Comparison of ENCODE assay signal across 17 cellular contexts in genomic region chr6:126066068-126067048, GRCh38.
DNase-seq lines count a peak whose midpoint lies in the region; ATAC-seq, FAIRE-seq and TF ChIP-seq lines count a peak whose summit lies in the region.
"Had no signal": no experiment of that assay in that cellular context is flagged by ENCODE, and none has a peak within 500 bp of the region (broad histone marks: within the 10 kb centered on the region; RNA-seq: fewer than 3 reads in every experiment).

No MANE protein-coding gene starts in this region.

- peaks cover 0 to 2% of the 10 kb centered on the region in 2 donors for H3K9me3 ChIP-seq in lung (ENCODE audit: control insufficient read depth in 2 of 2, insufficient read depth in 1 of 2, low read length in 1 of 2)
- H3K9me3 ChIP-seq in CD8-positive, alpha-beta memory T cell (ENCODE audit: low read length): no peaks in the 10 kb centered on the region
- no peaks in the 10 kb centered on the region for H3K9me3 ChIP-seq in sigmoid colon
- no peaks in the 10 kb centered on the region for H3K9me3 ChIP-seq in ascending aorta
- H3K9me3 ChIP-seq: BLaER1 had no signal

- no peaks in the 10 kb centered on the region for H3K36me3 ChIP-seq in bronchial epithelial cell (ENCODE audit: control insufficient read depth, insufficient read depth, low read length)
- H3K36me3 ChIP-seq in lung (ENCODE audit: control insufficient read depth in 2 of 2, insufficient read depth in 2 of 2, low read length in 2 of 2): peaks cover 0 to 3% of the 10 kb centered on the region in 2 donors
- no peaks in the 10 kb centered on the region for H3K36me3 ChIP-seq in CD8-positive, alpha-beta memory T cell (ENCODE audit: insufficient read depth, low read length)
- H3K36me3 ChIP-seq in sigmoid colon: peaks cover 0 to 8% (median 0%) of the 10 kb centered on the region in 4 donors
- no peaks in the 10 kb centered on the region for H3K36me3 ChIP-seq in ascending aorta
- H3K36me3 ChIP-seq: BLaER1 had no signal

- intact Hi-C loops in sigmoid colon (cut with DNase I) (no loop called here), ascending aorta (cut with DNase I) (no loop called here)

- H3K27ac Mint-ChIP-seq in CD8-positive, alpha-beta memory T cell: no peak overlapping the region

- 92 to 96% methylated on average over 12 of the region's 12 CpGs for WGBS in lung, 2 donors
- 93 to 96% methylated on average over 12 of the region's 12 CpGs for WGBS in sigmoid colon, 2 donors

- H3K4me1 ChIP-seq in lung (ENCODE audit: control insufficient read depth in 2 of 2, insufficient read depth in 2 of 2, low read length in 2 of 2) (peaks cover 0 to 2% of the 10 kb centered on the region in 2 donors), foreskin keratinocyte (no peaks in the 10 kb centered on the region), sigmoid colon (no peaks in the 10 kb centered on the region), ascending aorta (no peaks in the 10 kb centered on the region)
- H3K4me1 ChIP-seq in CD8-positive, alpha-beta memory T cell (ENCODE audit: insufficient read depth, low read length): no peaks in the 10 kb centered on the region

- no peaks in the 10 kb centered on the region for H3K27me3 ChIP-seq in bronchial epithelial cell (ENCODE audit: control insufficient read depth, insufficient read depth, low read length)
- H3K27me3 ChIP-seq in lung (ENCODE audit: control insufficient read depth, insufficient read depth): no peaks in the 10 kb centered on the region
- no peaks in the 10 kb centered on the region for H3K27me3 ChIP-seq in CD8-positive, alpha-beta memory T cell (ENCODE audit: insufficient read depth, low read length, poor library complexity, severe bottlenecking)
- no peaks in the 10 kb centered on the region for H3K27me3 ChIP-seq in foreskin keratinocyte
- H3K27me3 ChIP-seq in sigmoid colon: no peaks in the 10 kb centered on the region
- no peaks in the 10 kb centered on the region for H3K27me3 ChIP-seq in ascending aorta
- H3K27me3 ChIP-seq: BLaER1 had no signal

- TF ChIP-seq EP300 in sigmoid colon (IDR thresholded peaks at IDR 0.05): no peak

- ATAC-seq in lung (ENCODE audit: insufficient read depth, low FRiP score): peak; percentile 10
- ATAC-seq in foreskin keratinocyte: no peak

- DNase-seq in ELR (ENCODE audit: low read depth) (peak; percentile 5), bronchial epithelial cell (ENCODE audit: low read depth) (peak; percentile 3), fibroblast of peridontal ligament (ENCODE audit: extremely low read depth) (peak; percentile 23), lung (ENCODE audit: low spot score) (no peak), foreskin keratinocyte (no peak), sigmoid colon (no peak), ascending aorta (ENCODE audit: low spot score in 2 of 2) (no peak)
- DNase-seq in CD8-positive, alpha-beta memory T cell: no peak
- DNase-seq: GF-D8; H7; NCI-H1417 treated with DMSO at 0.1 percent for 48 hours; NCI-H1930; NCI-H526 treated with DMSO at 0.1 percent for 48 hours; NK-92 treated with Interleukin-12 subunit alpha and Interleukin-12 subunit beta, amount 100 ng/mL, for 24 hours; SHP77 treated with DMSO at 0.1 percent for 48 hours had no signal

- no peaks in the 10 kb centered on the region for H3K4me1 Mint-ChIP-seq in CD8-positive, alpha-beta memory T cell

- H3K4me3 ChIP-seq in bronchial epithelial cell (ENCODE audit: low read depth, low read length) (no peak overlapping the region), lung (no peak overlapping the region), sigmoid colon (no peak overlapping the region), ascending aorta (no peak overlapping the region)
- no peak overlapping the region for H3K4me3 ChIP-seq in CD8-positive, alpha-beta memory T cell (ENCODE audit: low read length)
- H3K4me3 ChIP-seq: BLaER1 had no signal

- CTCF ChIA-PET in CD8-positive, alpha-beta memory T cell (lab: Charles Lee): no interaction called here

- H3K27ac ChIP-seq in lung (ENCODE audit: low read depth in 1 of 2, low read length in 1 of 2) (no peak overlapping the region), foreskin keratinocyte (no peak overlapping the region), sigmoid colon (no peak overlapping the region), ascending aorta (no peak overlapping the region)
- no peak overlapping the region for H3K27ac ChIP-seq in CD8-positive, alpha-beta memory T cell (ENCODE audit: low read depth, low read length)
- H3K27ac ChIP-seq: BLaER1 had no signal

- TF ChIP-seq POLR2A in sigmoid colon (IDR thresholded peaks at IDR 0.05): no peak

- no peak overlapping the region for H3K4me3 Mint-ChIP-seq in CD8-positive, alpha-beta memory T cell

- TF ChIP-seq CTCF in bronchial epithelial cell (IDR thresholded peaks at IDR 0.05; ENCODE audit: insufficient read depth, low read length, severe bottlenecking) (no peak), lung (IDR thresholded peaks at IDR 0.05; ENCODE audit: control extremely low read depth, extremely low read depth) (no peak), foreskin keratinocyte (conservative IDR thresholded peaks at IDR 0.05) (no peak), sigmoid colon (IDR thresholded peaks at IDR 0.05) (no peak), ascending aorta (IDR thresholded peaks at IDR 0.05) (no peak)

- FAIRE-seq in bronchial epithelial cell (lab: Jason Lieb, UNC): no peak
- FAIRE-seq: GM12892 had no signal

- H3K9me3 Mint-ChIP-seq in CD8-positive, alpha-beta memory T cell: peaks cover 0 to 2% (median 0%) of the 10 kb centered on the region in 5 donors

- no peaks in the 10 kb centered on the region for H3K27me3 Mint-ChIP-seq in CD8-positive, alpha-beta memory T cell

- peaks cover 22 to 46% (median 22%) of the 10 kb centered on the region in 3 donors for H3K36me3 Mint-ChIP-seq in CD8-positive, alpha-beta memory T cell

- POLR2A ChIA-PET in CD8-positive, alpha-beta memory T cell (lab: Charles Lee): no interaction called here

Comparison
In these comparisons a context has a peak if more than half of its experiments do, and no peak if none do; other contexts are left out.
1. DNase-seq: peak in ELR (single experiment), bronchial epithelial cell (single experiment) and fibroblast of peridontal ligament (single experiment); none in lung (single experiment), CD8-positive, alpha-beta memory T cell (0 of 5), foreskin keratinocyte (0 of 2), sigmoid colon (single experiment) and ascending aorta (0 of 2).